In the genomic region with DNA sequence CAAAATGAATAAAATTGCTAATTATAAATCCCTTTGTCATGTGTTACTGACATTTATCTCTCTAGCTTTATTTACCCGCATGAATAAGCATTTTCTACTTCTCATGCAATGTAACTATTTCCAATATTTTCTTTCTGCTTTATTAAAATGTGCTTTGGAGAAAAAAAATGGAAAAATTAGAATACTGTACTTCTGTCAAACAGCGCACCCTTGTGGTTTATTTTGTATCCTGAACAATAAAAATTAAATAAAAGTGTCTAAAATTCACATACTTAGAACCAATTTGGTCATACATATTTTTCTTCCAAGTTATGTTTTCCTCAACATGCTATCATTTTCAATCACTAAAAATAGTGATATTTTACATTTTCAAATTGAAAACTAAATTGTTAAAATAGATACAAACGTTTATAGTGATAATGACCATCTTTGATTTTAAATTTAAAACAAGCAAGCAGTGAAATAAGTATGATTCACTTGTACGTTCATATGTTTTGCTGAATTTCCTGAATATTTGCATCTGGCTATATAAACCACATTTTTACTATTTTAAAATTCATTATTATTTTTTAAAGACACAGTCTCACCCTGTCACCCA, we compare ENCODE assay signal across 9 cellular contexts.
DNase-seq lines count a peak whose midpoint lies in the region; ATAC-seq and TF ChIP-seq lines count a peak whose summit lies in the region.
"Had no signal": no experiment of that assay in that cellular context is flagged by ENCODE, and none has a peak within 500 bp of the region (broad histone marks: within the 10 kb centered on the region; RNA-seq: fewer than 3 reads in every experiment).

No MANE protein-coding gene starts in this region.

- peaks cover 5% of the 10 kb centered on the region for H3K4me1 ChIP-seq in A673 (ENCODE audit: insufficient read depth, low read length, poor library complexity, severe bottlenecking)

- no peaks in the 10 kb centered on the region for H3K9me3 ChIP-seq in A673 (ENCODE audit: low read depth, low read length, poor library complexity, severe bottlenecking)

- H3K4me3 ChIP-seq in A673 (ENCODE audit: low read depth, low read length, poor library complexity, severe bottlenecking) = no peak overlapping the region

- POLR2A ChIA-PET in A673 (lab: Charles Lee; ENCODE audit: low non-redundant PET) = interaction anchor here (0.6 kb wide), 1 partner anchor 1172 kb away, joined by 3 read pairs; no protein-coding TSS in a partner anchor

- no peak overlapping the region for H3K27ac ChIP-seq in A673 (ENCODE audit: low read depth, low read length, poor library complexity, severe bottlenecking)

- no TSS peak for BruUV-seq in A673 (replicated peaks; lab: Mats Ljungman, UMichigan)

- TF ChIP-seq CTCF in A673 (conservative IDR thresholded peaks at IDR 0.05; ENCODE audit: low read depth, low read length) = peak; percentile 77
- TF ChIP-seq CTCF in GM13976 (IDR thresholded peaks at IDR 0.05; ENCODE audit: borderline replicate concordance, control extremely low read depth, extremely low read depth, insufficient read depth, missing control alignments) = peak; percentile 20

- H3K27me3 ChIP-seq in A673 (replicated peaks; ENCODE audit: insufficient read depth, low read depth, low read length, poor library complexity) = no peaks in the 10 kb centered on the region

- no peaks in the 10 kb centered on the region for H3K36me3 ChIP-seq in A673 (ENCODE audit: insufficient read depth, low read length, poor library complexity, severe bottlenecking)

- in situ Hi-C loops in GM13976 (cut with MboI; ENCODE audit: low sequenced_read_pairs, unreplicated experiment) = no loop called here
- in situ Hi-C loops in SK-MEL-5 (cut with HindIII; ENCODE audit: low pct_unique_long_range_greater_than_20kb, low sequenced_read_pairs) = no loop called here

- ATAC-seq in HG03175 (IDR thresholded peaks at IDR 0.05; ENCODE audit: unreplicated experiment) (no peak), GM18502 (IDR thresholded peaks at IDR 0.05; ENCODE audit: poor library complexity, unreplicated experiment) (no peak), GM18867 (IDR thresholded peaks at IDR 0.05; ENCODE audit: unreplicated experiment) (no peak)

- DNase-seq in A673 (ENCODE audit: low spot score) (peak; percentile 64), GM13976 (ENCODE audit: low spot score) (no peak), SK-MEL-5 (ENCODE audit: low read depth, low spot score) (peak; percentile 40), iris pigment epithelial cell (ENCODE audit: low read depth) (peak; percentile 30), AG08396 (ENCODE audit: low spot score) (no peak)
- DNase-seq: activated CD4-positive, CD25-positive, alpha-beta regulatory T cell had no signal

- CTCF ChIA-PET in A673 (lab: Charles Lee) = no interaction called here

- intact Hi-C loops in A673 (cut with micrococcal nuclease; ENCODE audit: unreplicated experiment) = loop anchor here (10.0 kb wide), 1 partner anchor 1552 kb away; no protein-coding TSS in a partner anchor

Comparison
In these comparisons a context has a peak if more than half of its experiments do, and no peak if none do; other contexts are left out.
1. DNase-seq: peak in A673 (single experiment), SK-MEL-5 (single experiment) and iris pigment epithelial cell (single experiment); none in GM13976 (single experiment) and AG08396 (single experiment).